In the genomic region with DNA sequence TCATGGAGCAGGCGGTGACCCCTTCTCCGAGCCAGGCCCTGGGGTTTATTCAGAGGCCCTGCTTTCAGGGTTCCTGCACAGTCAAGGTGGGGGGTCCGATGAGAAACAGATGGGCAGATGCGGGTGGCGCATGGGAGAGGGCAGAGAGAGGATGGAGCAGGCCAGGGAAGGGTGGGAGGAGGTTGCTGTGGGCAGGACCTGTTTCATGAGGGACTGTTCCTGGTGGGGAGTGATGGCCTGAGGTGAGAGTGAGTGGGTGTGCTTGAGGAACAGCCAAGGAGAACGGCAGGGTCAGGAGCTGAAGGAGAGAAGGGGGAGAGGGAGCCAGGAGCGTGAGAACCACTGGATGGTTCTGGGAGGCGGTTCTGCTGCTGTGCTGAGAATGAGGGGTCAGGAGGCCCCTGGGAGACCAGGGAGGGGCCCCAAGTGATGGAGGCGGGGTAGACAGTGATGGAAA, we compare ENCODE assay signal across 24 cellular contexts. TPM values are rescaled to one million over a fixed set of nuclear protein-coding genes. Genes with fewer than 3 reads are reported as not detected.
DNase-seq lines count a peak whose midpoint lies in the region; ATAC-seq and TF ChIP-seq lines count a peak whose summit lies in the region.
"Had no signal": no experiment of that assay in that cellular context is flagged by ENCODE, and none has a peak within 500 bp of the region (broad histone marks: within the 10 kb centered on the region; RNA-seq: fewer than 3 reads in every experiment).

No MANE protein-coding gene starts in this region.

- H3K27ac ChIP-seq in vagina (peak overlapping the region; percentile 13), ascending aorta (no peak overlapping the region), smooth muscle cell (ENCODE audit: low read depth) (no peak overlapping the region)

- H3K4me3 ChIP-seq in vagina (no peak overlapping the region), ascending aorta (no peak overlapping the region), smooth muscle cell (no peak overlapping the region)
- H3K4me3 ChIP-seq: MG63, upper lobe of left lung had no signal

- TF ChIP-seq CTCF in brain (conservative IDR thresholded peaks at IDR 0.05), result no peak
- TF ChIP-seq CTCF in vagina (IDR thresholded peaks at IDR 0.05), result no peak
- no peak for TF ChIP-seq CTCF in ascending aorta (IDR thresholded peaks at IDR 0.05)
- TF ChIP-seq CTCF in smooth muscle cell (IDR thresholded peaks at IDR 0.05; ENCODE audit: borderline replicate concordance, insufficient read depth, poor library complexity, severe bottlenecking), result no peak

- H3K27me3 ChIP-seq in vagina (no peaks in the 10 kb centered on the region), ascending aorta (no peaks in the 10 kb centered on the region), smooth muscle cell (ENCODE audit: low read depth) (no peaks in the 10 kb centered on the region)
- H3K27me3 ChIP-seq: BE2C, MG63, upper lobe of left lung had no signal

- peaks cover 30% of the 10 kb centered on the region for H3K4me1 Mint-ChIP-seq in stimulated activated naive CD8-positive, alpha-beta T cell treated with anti-CD3 and anti-CD28 coated beads, Interleukin-15, Interleukin-2, amounts not matched to agents 100 ng/mL and 50 ng/mL, for 24 hours (ENCODE audit: low read depth)
- H3K4me1 Mint-ChIP-seq in stimulated activated naive CD8-positive, alpha-beta T cell treated with anti-CD3 and anti-CD28 coated beads, Interleukin-15, amount 100 ng/mL, for 72 hours, result peaks cover 21% of the 10 kb centered on the region
- H3K4me1 Mint-ChIP-seq in brain (no peaks in the 10 kb centered on the region), memory B cell (peaks cover 26% of the 10 kb centered on the region)

- H3F3A ChIP-seq in smooth muscle cell (ENCODE audit: low read depth), result no peaks in the 10 kb centered on the region

- H3K4me1 ChIP-seq in vagina (peaks cover 9% of the 10 kb centered on the region), ascending aorta (no peaks in the 10 kb centered on the region), smooth muscle cell (ENCODE audit: low read depth) (no peaks in the 10 kb centered on the region)
- H3K4me1 ChIP-seq: BE2C had no signal

- no peak overlapping the region for H3K9ac ChIP-seq in smooth muscle cell (ENCODE audit: low read depth)

- 95% methylated on average over 9 of the region's 9 CpGs for WGBS in smooth muscle cell (ENCODE audit: low lambda C conversion rate)

- H3K4me2 ChIP-seq in smooth muscle cell, result no peak overlapping the region

- H3K27ac Mint-ChIP-seq in stimulated activated naive CD8-positive, alpha-beta T cell treated with anti-CD3 and anti-CD28 coated beads, Interleukin-15, Interleukin-2, amounts not matched to agents 100 ng/mL and 50 ng/mL, for 24 hours, result peak overlapping the region; percentile 62
- H3K27ac Mint-ChIP-seq in stimulated activated naive CD8-positive, alpha-beta T cell treated with anti-CD3 and anti-CD28 coated beads, Interleukin-15, amount 100 ng/mL, for 72 hours, result peak overlapping the region in 1 of 2 donors; percentile 59
- peak overlapping the region in 3 of 5 experiments; percentile 61 to 69 (median 68) for H3K27ac Mint-ChIP-seq in brain
- peak overlapping the region; percentile 58 for H3K27ac Mint-ChIP-seq in memory B cell
- H3K27ac Mint-ChIP-seq: activated CD4-positive, alpha-beta memory T cell treated with anti-CD3 and anti-CD28 coated beads for 36 hours had no signal

- no peak overlapping the region for H2AFZ ChIP-seq in smooth muscle cell (ENCODE audit: low read depth)

- H3K4me3 Mint-ChIP-seq in stimulated activated naive CD8-positive, alpha-beta T cell treated with anti-CD3 and anti-CD28 coated beads, Interleukin-15, Interleukin-2, amounts not matched to agents 100 ng/mL and 50 ng/mL, for 24 hours, result no peak overlapping the region
- no peak overlapping the region for H3K4me3 Mint-ChIP-seq in stimulated activated naive CD8-positive, alpha-beta T cell treated with anti-CD3 and anti-CD28 coated beads, Interleukin-15, amount 100 ng/mL, for 72 hours
- H3K4me3 Mint-ChIP-seq in brain (peak overlapping the region in 1 of 5 experiments; percentile 6), memory B cell (no peak overlapping the region)
- H3K4me3 Mint-ChIP-seq: activated CD4-positive, alpha-beta memory T cell treated with anti-CD3 and anti-CD28 coated beads for 36 hours; naive thymus-derived CD8-positive, alpha-beta T cell had no signal

- H3K36me3 Mint-ChIP-seq in stimulated activated naive CD8-positive, alpha-beta T cell treated with anti-CD3 and anti-CD28 coated beads, Interleukin-15, Interleukin-2, amounts not matched to agents 100 ng/mL and 50 ng/mL, for 24 hours (ENCODE audit: low read depth), result peaks cover 37% of the 10 kb centered on the region
- peaks cover 74% of the 10 kb centered on the region for H3K36me3 Mint-ChIP-seq in brain
- H3K36me3 Mint-ChIP-seq in memory B cell, result peaks cover 23% of the 10 kb centered on the region

- TF ChIP-seq POLR2A in vagina (IDR thresholded peaks at IDR 0.05), result no peak

- H3K9me3 Mint-ChIP-seq in stimulated activated naive CD8-positive, alpha-beta T cell treated with anti-CD3 and anti-CD28 coated beads, Interleukin-15, Interleukin-2, amounts not matched to agents 100 ng/mL and 50 ng/mL, for 24 hours, result no peaks in the 10 kb centered on the region
- H3K9me3 Mint-ChIP-seq in stimulated activated naive CD8-positive, alpha-beta T cell treated with anti-CD3 and anti-CD28 coated beads, Interleukin-15, amount 100 ng/mL, for 72 hours, result no peaks in the 10 kb centered on the region
- H3K9me3 Mint-ChIP-seq in brain (no peaks in the 10 kb centered on the region), memory B cell (no peaks in the 10 kb centered on the region)
- H3K9me3 Mint-ChIP-seq: activated CD4-positive, alpha-beta memory T cell treated with anti-CD3 and anti-CD28 coated beads for 36 hours; naive thymus-derived CD8-positive, alpha-beta T cell had no signal

- peaks cover 9% of the 10 kb centered on the region for H3K79me2 ChIP-seq in smooth muscle cell (ENCODE audit: low read depth)

- intact Hi-C loops in vagina (cut with DNase I), result no loop called here
- intact Hi-C loops in ascending aorta (cut with DNase I), result no loop called here

- ATAC-seq in stimulated activated naive CD8-positive, alpha-beta T cell treated with anti-CD3 and anti-CD28 coated beads, Interleukin-15, amount 100 ng/mL, for 72 hours, result no peak
- no peak for ATAC-seq in memory B cell (ENCODE audit: low read depth)
- ATAC-seq: naive thymus-derived CD8-positive, alpha-beta T cell had no signal

- no peaks in the 10 kb centered on the region for H3K9me3 ChIP-seq in vagina
- no peaks in the 10 kb centered on the region for H3K9me3 ChIP-seq in ascending aorta
- H3K9me3 ChIP-seq in smooth muscle cell (replicated peaks; ENCODE audit: low read depth), result no peaks in the 10 kb centered on the region
- H3K9me3 ChIP-seq: BE2C, MG63, upper lobe of left lung had no signal

- no peaks in the 10 kb centered on the region for H3K27me3 Mint-ChIP-seq in stimulated activated naive CD8-positive, alpha-beta T cell treated with anti-CD3 and anti-CD28 coated beads, Interleukin-15, Interleukin-2, amounts not matched to agents 100 ng/mL and 50 ng/mL, for 24 hours
- no peaks in the 10 kb centered on the region for H3K27me3 Mint-ChIP-seq in stimulated activated naive CD8-positive, alpha-beta T cell treated with anti-CD3 and anti-CD28 coated beads, Interleukin-15, amount 100 ng/mL, for 72 hours
- peaks cover 3% of the 10 kb centered on the region for H3K27me3 Mint-ChIP-seq in brain
- H3K27me3 Mint-ChIP-seq in memory B cell, result no peaks in the 10 kb centered on the region
- H3K27me3 Mint-ChIP-seq: activated CD4-positive, alpha-beta memory T cell treated with anti-CD3 and anti-CD28 coated beads for 36 hours; naive thymus-derived CD8-positive, alpha-beta T cell had no signal

- no peak for DNase-seq in stimulated activated naive CD8-positive, alpha-beta T cell treated with anti-CD3 and anti-CD28 coated beads, Interleukin-15, amount 100 ng/mL, for 72 hours
- no peak for DNase-seq in memory B cell (ENCODE audit: low spot score in 2 of 2)
- no peak for DNase-seq in vagina (ENCODE audit: extremely low spot score in 2 of 2)
- DNase-seq in ascending aorta (ENCODE audit: low spot score in 2 of 2), result no peak
- no peak for DNase-seq in smooth muscle cell (lab: John Stamatoyannopoulos, UW; ENCODE audit: unreplicated experiment)
- DNase-seq in HT-29 (ENCODE audit: low spot score), result no peak
- DNase-seq: ACHN; activated CD4-positive, alpha-beta memory T cell treated with anti-CD3 and anti-CD28 coated beads for 36 hours; activated naive CD4-positive, alpha-beta T cell treated with Interleukin-2 at 50 U/mL for 16 hours; amniotic stem cell; BE2C; DMS53; KBM-7; MG63; midbrain; NCI-H2081 treated with DMSO at 0.1 percent for 48 hours; NCI-H226; SW 1271; upper lobe of left lung had no signal

- H3K36me3 ChIP-seq in vagina, result peaks cover 0 to 68% of the 10 kb centered on the region in 2 donors
- peaks cover 52 to 88% of the 10 kb centered on the region in 2 donors for H3K36me3 ChIP-seq in ascending aorta
- H3K36me3 ChIP-seq in smooth muscle cell (ENCODE audit: low read depth), result peaks cover 6% of the 10 kb centered on the region

- H4K20me1 ChIP-seq in smooth muscle cell (ENCODE audit: low read depth), result peaks cover 46% of the 10 kb centered on the region

RNA-seq across cellular contexts. Expression of a gene that starts 7.7 kb away (rescaled TPM):
- polyA plus RNA-seq in brain (ENCODE audit: insufficient read depth, low read depth, low replicate concordance) (25.8 TPM), smooth muscle cell (16.5 and 29.2 TPM in 2 replicates)
- total RNA-seq in vagina (68.5 TPM), ascending aorta (72.3 TPM), smooth muscle cell (22.4 and 25.1 TPM in 2 replicates)
- total RNA-seq in HT-29 (2014; rRNA removed; shearing (Covaris generic)), result 15.1 and 23.8 TPM in 2 replicates

RNA-seq across cellular contexts. Expression of a gene that starts 51.9 kb away (rescaled TPM):
- polyA plus RNA-seq in brain (ENCODE audit: insufficient read depth, low read depth, low replicate concordance), result 0.12 TPM
- 8.3 TPM for total RNA-seq in vagina
- 7.6 TPM for total RNA-seq in ascending aorta
- 0.04 and 2.1 TPM in 2 replicates for total RNA-seq in smooth muscle cell
- 1.2 and 2.2 TPM in 2 replicates for polyA plus RNA-seq in smooth muscle cell
- not detected in 2 replicates for total RNA-seq in HT-29 (2014; rRNA removed; shearing (Covaris generic))
- total RNA-seq: activated CD4-positive, alpha-beta memory T cell treated with anti-CD3 and anti-CD28 coated beads for 36 hours; G401; H7; naive thymus-derived CD8-positive, alpha-beta T cell had no signal
